9 cellular contexts compared by ENCODE assay signal in genomic region chrX:153400146-153401132, GRCh38. TPM values are rescaled to one million over a fixed set of nuclear protein-coding genes. Genes with fewer than 3 reads are reported as not detected.
DNase-seq lines count a peak whose midpoint lies in the region; ATAC-seq lines count a peak whose summit lies in the region.
"Had no signal": no experiment of that assay in that cellular context is flagged by ENCODE, and none has a peak within 500 bp of the region (broad histone marks: within the 10 kb centered on the region; RNA-seq: fewer than 3 reads in every experiment).

No MANE protein-coding gene starts in this region.

- no peak overlapping the region for H3K4me3 Mint-ChIP-seq in naive B cell
- H3K4me3 Mint-ChIP-seq: T-helper 1 cell treated with Interleukin-12 subunit alpha and Interleukin-12 subunit beta and Interleukin-4 antibody, amounts not matched to agents 30 μg/mL and 1 μg/mL, for 36 hours had no signal

- peaks cover 0 to 10% (median 4%) of the 10 kb centered on the region in 7 donors for H3K9me3 Mint-ChIP-seq in naive B cell
- H3K9me3 Mint-ChIP-seq: T-helper 1 cell treated with Interleukin-12 subunit alpha and Interleukin-12 subunit beta and Interleukin-4 antibody, amounts not matched to agents 30 μg/mL and 1 μg/mL, for 36 hours had no signal

- no peaks in the 10 kb centered on the region for H3K36me3 Mint-ChIP-seq in naive B cell

- ATAC-seq in naive B cell (ENCODE audit: low read depth in 2 of 2) (peak; percentile 28 to 42), HG02642 (IDR thresholded peaks at IDR 0.05; ENCODE audit: poor library complexity, unreplicated experiment) (no peak)

- H3K27ac Mint-ChIP-seq in naive B cell, result peak overlapping the region in 1 of 6 donors; percentile 57
- H3K27ac Mint-ChIP-seq: T-helper 1 cell treated with Interleukin-12 subunit alpha and Interleukin-12 subunit beta and Interleukin-4 antibody, amounts not matched to agents 30 μg/mL and 1 μg/mL, for 36 hours had no signal

- DNase-seq in EL, result peak; percentile 8
- peak; percentile 71 for DNase-seq in HT-29 (ENCODE audit: low spot score)
- peak; percentile 66 for DNase-seq in UCSD-AML1 (lab: John Stamatoyannopoulos, UW; ENCODE audit: unreplicated experiment)
- DNase-seq in central memory CD4-positive, alpha-beta T cell, result peak; percentile 35
- DNase-seq in naive B cell, result no peak
- DNase-seq in MV-4-11 (lab: John Stamatoyannopoulos, UW), result no peak
- no peak for DNase-seq in NCI-H1417 treated with DMSO at 0.1 percent for 48 hours (lab: John Stamatoyannopoulos, UW)

- peaks cover 0 to 2% (median 0%) of the 10 kb centered on the region in 3 donors for H3K4me1 Mint-ChIP-seq in naive B cell

- H3K27me3 Mint-ChIP-seq in naive B cell, result peaks cover 0 to 6% (median 5%) of the 10 kb centered on the region in 3 donors

RNA-seq across cellular contexts. Expression of gene PNMA6E, which starts 0.7 kb away (rescaled TPM):
- not detected in 2 replicates for total RNA-seq in HT-29 (2014; rRNA removed; shearing (Covaris generic))
- polyA plus RNA-seq in naive B cell (ENCODE audit: low read depth in 6 of 6), result not detected

RNA-seq across cellular contexts. Expression of gene ZFP92, which starts 10.8 kb away (rescaled TPM):
- total RNA-seq in HT-29 (2014; rRNA removed; shearing (Covaris generic)), result not detected in 2 replicates
- under 1 TPM in 3 of 6 donors, not detected in 3; 0.04 to 0.21 (median 0.09) TPM for polyA plus RNA-seq in naive B cell (ENCODE audit: low read depth in 6 of 6)

RNA-seq across cellular contexts. Expression of gene TREX2, which starts 45.4 kb away (rescaled TPM):
- total RNA-seq in HT-29 (2014; rRNA removed; shearing (Covaris generic)), result 7.3 and 9.8 TPM in 2 replicates
- polyA plus RNA-seq in naive B cell (ENCODE audit: low read depth in 6 of 6), result 1 to 10 TPM in 2 of 6 donors, under 1 TPM in 1, not detected in 3; 0.19 to 1.3 (median 1.3) TPM

Comparison
In these comparisons a context has a peak if more than half of its experiments do, and no peak if none do; other contexts are left out.
1. DNase-seq: peak in EL (single experiment), HT-29 (single experiment), UCSD-AML1 (single experiment) and central memory CD4-positive, alpha-beta T cell (single experiment); none in naive B cell (single experiment), MV-4-11 (single experiment) and NCI-H1417 treated with DMSO at 0.1 percent for 48 hours (single experiment).